Comparison of ENCODE assay signal across 7 cellular contexts in the genomic region with DNA sequence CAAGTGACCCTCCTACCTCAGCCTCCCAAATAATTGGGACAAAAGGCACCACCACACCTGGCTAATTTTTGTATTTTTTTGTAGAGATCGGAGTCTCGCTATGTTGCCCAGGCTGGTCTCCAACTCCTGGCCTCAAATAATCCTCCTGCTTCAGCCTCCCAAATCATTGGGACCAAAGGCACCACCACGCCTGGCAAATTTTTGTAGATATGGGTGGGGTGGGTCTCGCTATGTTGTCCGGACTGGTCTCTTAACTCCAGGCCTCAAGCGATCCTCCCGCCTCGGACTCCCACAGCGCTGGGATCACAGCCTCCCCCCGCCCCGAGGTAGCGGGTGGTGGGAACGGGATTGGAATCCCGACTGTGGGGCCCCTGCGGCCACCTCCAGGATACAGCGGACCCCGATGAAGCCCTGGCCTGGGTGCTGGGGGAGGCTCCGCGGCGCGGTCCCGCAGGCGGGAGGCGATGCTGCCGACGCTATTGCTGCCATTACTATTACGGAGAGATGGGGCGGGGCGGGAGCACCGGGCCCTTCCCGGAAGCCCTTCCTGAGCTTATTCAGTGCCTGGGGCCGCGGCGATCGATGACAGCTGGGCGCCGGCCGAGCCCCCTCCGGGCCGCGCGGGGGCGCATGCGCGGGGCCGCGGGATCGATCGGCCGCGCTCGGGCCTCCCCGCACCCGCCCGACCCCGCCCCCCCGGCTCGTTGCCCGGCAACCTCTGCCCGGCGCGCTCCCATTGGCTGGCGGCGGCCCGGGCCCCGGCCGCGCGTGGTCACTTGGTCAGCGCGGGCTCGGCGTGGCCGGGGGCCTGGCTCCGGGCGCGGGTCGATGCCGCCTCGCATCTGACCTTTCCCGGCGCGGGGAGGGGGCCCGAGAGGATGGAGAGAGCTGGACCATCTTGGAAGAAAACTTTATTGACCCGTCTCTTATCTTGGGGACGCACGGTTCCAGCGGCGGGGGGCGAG. TPM values are rescaled to one million over a fixed set of nuclear protein-coding genes. Genes with fewer than 3 reads are reported as not detected.
DNase-seq lines count a peak whose midpoint lies in the region; ATAC-seq and TF ChIP-seq lines count a peak whose summit lies in the region.

No MANE protein-coding gene starts in this region.

- WGBS in heart left ventricle, 4 donors: 7 to 19% (median 8%) methylated on average over 33 to 90 of the region's 90 CpGs

- peak; percentile 85 to 95 for ATAC-seq in activated naive CD4-positive, alpha-beta T cell treated with anti-CD3 and anti-CD28 coated beads, Interleukin-2, amount 50 U/mL, for 72 hours
- ATAC-seq in heart left ventricle: peak in 3 of 4 donors; percentile 20 to 87 (median 77)
- no peak for ATAC-seq in GM19035 (IDR thresholded peaks at IDR 0.05; ENCODE audit: unreplicated experiment)
- ATAC-seq in HG03378 (IDR thresholded peaks at IDR 0.05; ENCODE audit: unreplicated experiment): no peak

- no peak overlapping the region for H3K27ac Mint-ChIP-seq in activated naive CD4-positive, alpha-beta T cell treated with anti-CD3 and anti-CD28 coated beads, Interleukin-2, amount 50 U/mL, for 72 hours

- POLR2A ChIA-PET in GM10248 (lab: Yijun Ruan, JAX): no interaction called here

- H3K4me1 ChIP-seq in heart left ventricle: peaks cover 0 to 12% (median 6%) of the 10 kb centered on the region in 12 donors

- TF ChIP-seq POLR2A in heart left ventricle (IDR thresholded peaks at IDR 0.05): no peak

- H3K9me3 Mint-ChIP-seq in activated naive CD4-positive, alpha-beta T cell treated with anti-CD3 and anti-CD28 coated beads, Interleukin-2, amount 50 U/mL, for 72 hours: no peaks in the 10 kb centered on the region

- H3K36me3 ChIP-seq in heart left ventricle: no peaks in the 10 kb centered on the region

- H3K36me3 Mint-ChIP-seq in activated naive CD4-positive, alpha-beta T cell treated with anti-CD3 and anti-CD28 coated beads, Interleukin-2, amount 50 U/mL, for 72 hours: no peaks in the 10 kb centered on the region

- H3K4me3 ChIP-seq in heart left ventricle: peak overlapping the region in 11 of 12 donors; percentile 16 to 58 (median 45)

- peak; percentile 86 for DNase-seq in GM10248 (ENCODE audit: extremely low spot score)
- peak; percentile 45 for DNase-seq in NCI-H2196 treated with DMSO at 0.1 percent for 48 hours (lab: John Stamatoyannopoulos, UW; ENCODE audit: unreplicated experiment)
- DNase-seq in activated naive CD4-positive, alpha-beta T cell treated with anti-CD3 and anti-CD28 coated beads, Interleukin-2, amount 50 U/mL, for 72 hours (ENCODE audit: low spot score in 2 of 2): peak in 1 of 2 donors; percentile 67
- peak in 4 of 5 donors; percentile 21 to 46 (median 36) for DNase-seq in heart left ventricle
- peak; percentile 30 for DNase-seq in pons (ENCODE audit: low spot score)

- no peak for TF ChIP-seq CTCF in GM10248 (IDR thresholded peaks at IDR 0.05; ENCODE audit: control extremely low read depth, extremely low read depth, low read depth, missing control alignments)
- peak in 1 of 12 donors; percentile 8 for TF ChIP-seq CTCF in heart left ventricle (IDR thresholded peaks at IDR 0.05)

- no peak overlapping the region for H3K27ac ChIP-seq in heart left ventricle

- no peaks in the 10 kb centered on the region for H3K9me3 ChIP-seq in heart left ventricle

- CTCF ChIA-PET in GM10248 (lab: Yijun Ruan, JAX): no interaction called here

- intact Hi-C loops in heart left ventricle (cut with DNase I): no loop called here

- peaks cover 22 to 83% (median 53%) of the 10 kb centered on the region in 9 donors for H3K27me3 ChIP-seq in heart left ventricle

RNA-seq across cellular contexts. Expression of a gene that starts 27.9 kb away (rescaled TPM):
- total RNA-seq in activated naive CD4-positive, alpha-beta T cell treated with anti-CD3 and anti-CD28 coated beads, Interleukin-2, amount 50 U/mL, for 72 hours: not detected
- not detected for total RNA-seq in heart left ventricle
- not detected for polyA plus RNA-seq in heart left ventricle

Comparison
In these comparisons a context has a peak if more than half of its experiments do, and no peak if none do; other contexts are left out.
1. ATAC-seq: peak in activated naive CD4-positive, alpha-beta T cell treated with anti-CD3 and anti-CD28 coated beads, Interleukin-2, amount 50 U/mL, for 72 hours (2 of 2) and heart left ventricle (3 of 4); none in GM19035 (single experiment) and HG03378 (single experiment).